ENCODE assay signal across 11 cellular contexts in the genomic region with DNA sequence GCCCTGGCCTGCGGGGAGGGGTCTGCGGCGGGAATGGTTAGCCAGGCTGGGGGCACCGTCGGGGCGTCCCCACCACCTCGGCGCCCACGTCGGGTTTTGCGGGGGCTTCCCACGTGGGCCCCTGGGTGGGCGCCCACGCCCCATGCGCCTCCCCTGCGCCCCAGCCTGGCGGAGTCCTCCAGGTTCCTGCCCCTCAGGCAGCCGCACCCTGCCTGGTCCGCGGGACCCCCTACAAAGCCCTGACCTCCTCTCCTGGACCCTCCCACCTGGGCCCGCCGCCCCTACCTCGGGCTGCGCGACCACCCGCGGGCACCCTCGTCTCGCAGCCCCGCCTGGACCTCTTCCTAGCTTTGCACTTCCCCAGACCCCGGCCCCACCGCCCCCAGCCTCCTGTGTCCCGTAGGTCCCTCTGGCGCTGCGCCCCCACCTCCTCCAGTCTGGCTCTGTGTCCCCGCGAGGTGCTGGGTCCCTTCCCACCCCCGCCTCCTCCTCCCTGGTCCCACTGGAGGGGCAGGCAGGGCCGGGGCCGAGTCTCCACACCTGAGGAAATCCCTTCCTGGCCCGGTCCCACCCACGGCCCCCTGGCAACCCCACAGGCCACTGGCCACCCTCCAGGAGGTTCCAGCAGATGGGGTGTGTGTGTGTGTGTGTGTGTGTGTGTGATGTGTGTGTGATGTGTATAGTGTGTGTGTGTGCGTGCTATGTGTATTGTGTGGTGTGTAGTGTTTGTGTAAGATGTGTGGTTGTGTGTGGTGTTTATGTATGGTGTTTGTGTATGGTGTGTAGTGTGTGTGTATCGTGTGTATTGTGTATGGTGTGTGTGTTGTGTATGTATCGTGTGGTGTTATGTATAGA. TPM values are rescaled to one million over a fixed set of nuclear protein-coding genes. Genes with fewer than 3 reads are reported as not detected.
A peak's percentile ranks its signal among the peaks of the same experiment; 100 is the strongest.
DNase-seq lines count a peak whose midpoint lies in the region; ATAC-seq, FAIRE-seq and TF ChIP-seq lines count a peak whose summit lies in the region.
"Had no signal": no experiment of that assay in that cellular context is flagged by ENCODE, and none has a peak within 500 bp of the region (broad histone marks: within the 10 kb centered on the region; RNA-seq: fewer than 3 reads in every experiment).

No MANE protein-coding gene starts in this region.

- H3K79me2 ChIP-seq in K562 (ENCODE audit: control insufficient read depth, insufficient read depth, low read length) = peaks cover 5% of the 10 kb centered on the region; the same call in 2 of the 3 replicates

- H2BK15ac ChIP-seq in mesenchymal stem cell (ENCODE audit: low read depth, poor library complexity, severe bottlenecking) = peak overlapping the region; percentile 85

- FAIRE-seq in K562 (lab: Jason Lieb, UNC) = no peak

- H2AK5ac ChIP-seq in mesenchymal stem cell (ENCODE audit: low read length, severe bottlenecking) = no peak overlapping the region

- H3K4me2 ChIP-seq in K562 (ENCODE audit: insufficient read depth, low read length) (peak overlapping the region; percentile 70; the same call in 1 of the 2 replicates), mesenchymal stem cell (ENCODE audit: low read length, poor library complexity, severe bottlenecking) (no peak overlapping the region)

- DNase-seq in activated CD4-positive, alpha-beta T cell treated with anti-CD3 and anti-CD28 coated beads for 4 hours = peak; percentile 41 to 44
- no peak for DNase-seq in activated CD4-positive, alpha-beta T cell treated with anti-CD3 and anti-CD28 coated beads, Interleukin-2, amount 10 ng/mL, durations not matched to agents 7 days and 5 days
- DNase-seq in K562 (ENCODE audit: extremely low read depth in 1 of 4, low spot score in 3 of 4) (peak in 2 of 4 experiments; percentile 11 to 22), mesenchymal stem cell (no peak), upper lobe of left lung (peak; percentile 31 to 83), NOMO-1 treated with DMSO at 0.1 percent for 48 hours (lab: John Stamatoyannopoulos, UW; ENCODE audit: unreplicated experiment) (no peak), cerebellar nuclear complex (lab: John Stamatoyannopoulos, UW) (no peak), LoVo (ENCODE audit: low spot score) (no peak)
- DNase-seq: KBM-7 had no signal

- no peak overlapping the region for H2AFZ ChIP-seq in K562 (ENCODE audit: low read depth, low read length)
- H2AFZ ChIP-seq in mesenchymal stem cell (ENCODE audit: low read depth, low read length) = no peak overlapping the region

- no peak overlapping the region for H2BK5ac ChIP-seq in mesenchymal stem cell (ENCODE audit: low read depth, low read length, poor library complexity, severe bottlenecking)

- in situ Hi-C loops in K562 (cut with MboI) = no loop called here

- 74% methylated on average over 6 of the region's 45 CpGs for WGBS in K562 (ENCODE audit: insufficient coverage, low coverage, missing lambda C conversion rate)
- 49% methylated on average over 38 of the region's 45 CpGs for WGBS in mesenchymal stem cell
- WGBS in upper lobe of left lung, 2 donors = 50 to 72% methylated on average over 25 to 27 of the region's 45 CpGs

- H3K9me3 ChIP-seq in K562 (replicated peaks; ENCODE audit: control insufficient read depth, insufficient read depth, low read depth, low read length) = no peaks in the 10 kb centered on the region
- no peaks in the 10 kb centered on the region for H3K9me3 ChIP-seq in mesenchymal stem cell (ENCODE audit: control insufficient read depth, low read length)
- H3K9me3 ChIP-seq in upper lobe of left lung = no peaks in the 10 kb centered on the region

- no peaks in the 10 kb centered on the region for H3K36me3 ChIP-seq in K562 (ENCODE audit: control insufficient read depth, insufficient read depth, low read length)
- H3K36me3 ChIP-seq in mesenchymal stem cell (ENCODE audit: control insufficient read depth in 1 of 2, insufficient read depth in 2 of 2, low read depth in 1 of 2, low read length in 2 of 2) = peaks cover 0 to 10% of the 10 kb centered on the region in 2 experiments
- no peaks in the 10 kb centered on the region for H3K36me3 ChIP-seq in upper lobe of left lung

- TF ChIP-seq CTCF in K562 (IDR thresholded peaks at IDR 0.05 in 2 of 3, conservative IDR thresholded peaks at IDR 0.05 in 1 of 3; ENCODE audit: insufficient read depth in 2 of 3, low read depth in 1 of 3, low read length in 3 of 3) (no peak), upper lobe of left lung (IDR thresholded peaks at IDR 0.05) (no peak)

- H3K9me3 Mint-ChIP-seq in activated CD4-positive, alpha-beta T cell treated with anti-CD3 and anti-CD28 coated beads, Interleukin-2, amount 10 ng/mL, durations not matched to agents 7 days and 5 days = no peaks in the 10 kb centered on the region

- intact Hi-C loops in K562 (cut with micrococcal nuclease) = loop anchor here (5.0 kb wide), 1 partner anchor 40 kb away; no protein-coding TSS in a partner anchor

- TF ChIP-seq RAD21 in K562 (CRISPR knock-in tag; conservative IDR thresholded peaks at IDR 0.05 in 1 of 2, IDR thresholded peaks at IDR 0.05 in 1 of 2) = no peak

- H3K79me1 ChIP-seq in mesenchymal stem cell (replicated peaks; ENCODE audit: low read length, poor library complexity, severe bottlenecking) = no peaks in the 10 kb centered on the region

- no peaks in the 10 kb centered on the region for H3K36me3 Mint-ChIP-seq in activated CD4-positive, alpha-beta T cell treated with anti-CD3 and anti-CD28 coated beads, Interleukin-2, amount 10 ng/mL, durations not matched to agents 7 days and 5 days (ENCODE audit: low read depth)

- CTCF ChIA-PET in activated CD4-positive, alpha-beta T cell treated with anti-CD3 and anti-CD28 coated beads, Interleukin-2, amount 10 ng/mL, durations not matched to agents 7 days and 5 days (lab: Charles Lee) = interaction anchor here (0.6 to 1.4 kb wide), 2 partner anchors 10 to 649 kb away, joined by 3 to 5 read pairs; no protein-coding TSS in a partner anchor
- CTCF ChIA-PET in K562 (lab: Yijun Ruan, JAX; ENCODE audit: low intra/inter-chr PET ratio) = no interaction called here

- peak overlapping the region; percentile 98 for H2BK120ac ChIP-seq in mesenchymal stem cell (ENCODE audit: low read depth, low read length)

- H3K27me3 ChIP-seq in K562 (ENCODE audit: control insufficient read depth in 2 of 2, insufficient read depth in 2 of 2, low read length in 2 of 2) (no peaks in the 10 kb centered on the region; a peak in 1 of 5 replicates), mesenchymal stem cell (ENCODE audit: control insufficient read depth in 1 of 2, insufficient read depth in 1 of 2, low read length in 2 of 2) (no peaks in the 10 kb centered on the region), upper lobe of left lung (no peaks in the 10 kb centered on the region)

- H3K4me1 ChIP-seq in K562 (replicated peaks in 1 of 2; ENCODE audit: control insufficient read depth in 2 of 2, insufficient read depth in 2 of 2, low read length in 2 of 2) (peaks cover 13 to 71% of the 10 kb centered on the region in 2 experiments), mesenchymal stem cell (ENCODE audit: control insufficient read depth, insufficient read depth, low read depth, low read length) (peaks cover 33% of the 10 kb centered on the region), upper lobe of left lung (peaks cover 35 to 59% (median 41%) of the 10 kb centered on the region in 4 donors)

- H3K23ac ChIP-seq in mesenchymal stem cell (ENCODE audit: low read length in 2 of 2) = no peak overlapping the region

- H3K27me3 Mint-ChIP-seq in activated CD4-positive, alpha-beta T cell treated with anti-CD3 and anti-CD28 coated beads, Interleukin-2, amount 10 ng/mL, durations not matched to agents 7 days and 5 days = no peaks in the 10 kb centered on the region

- no peak overlapping the region for H3K27ac Mint-ChIP-seq in activated CD4-positive, alpha-beta T cell treated with anti-CD3 and anti-CD28 coated beads, Interleukin-2, amount 10 ng/mL, durations not matched to agents 7 days and 5 days

- no peak overlapping the region for H3K4me3 Mint-ChIP-seq in activated CD4-positive, alpha-beta T cell treated with anti-CD3 and anti-CD28 coated beads, Interleukin-2, amount 10 ng/mL, durations not matched to agents 7 days and 5 days

- H2BK12ac ChIP-seq in mesenchymal stem cell (ENCODE audit: low read length in 2 of 2) = peak overlapping the region; percentile 33 to 89

- no peaks in the 10 kb centered on the region for H4K20me1 ChIP-seq in K562 (replicated peaks; ENCODE audit: control insufficient read depth, insufficient read depth, low read length)

- H3K9ac ChIP-seq in K562 (ENCODE audit: insufficient read depth in 1 of 2, low read depth in 2 of 2, low read length in 2 of 2) = peak overlapping the region; percentile 77 to 94; a peak in 3 of 4 replicates
- peak overlapping the region; percentile 83 for H3K9ac ChIP-seq in mesenchymal stem cell (ENCODE audit: low read length)

- no peak overlapping the region for H3K14ac ChIP-seq in mesenchymal stem cell (ENCODE audit: low read length in 2 of 2)

- H3K4me3 ChIP-seq in K562 = no peak overlapping the region
- H3K4me3 ChIP-seq in mesenchymal stem cell (ENCODE audit: insufficient read depth in 1 of 2, low read depth in 1 of 2, low read length in 2 of 2) = peak overlapping the region in 1 of 2 experiments; percentile 79
- peak overlapping the region in 3 of 4 donors; percentile 40 to 55 (median 51) for H3K4me3 ChIP-seq in upper lobe of left lung

- H3K27ac ChIP-seq in K562 (ENCODE audit: extremely low read depth, low read depth, low read length) = peak overlapping the region; percentile 90
- H3K27ac ChIP-seq in mesenchymal stem cell (ENCODE audit: low read length, poor library complexity, severe bottlenecking) = no peak overlapping the region
- peak overlapping the region in 2 of 4 donors; percentile 96 to 98 for H3K27ac ChIP-seq in upper lobe of left lung

- POLR2A ChIA-PET in activated CD4-positive, alpha-beta T cell treated with anti-CD3 and anti-CD28 coated beads, Interleukin-2, amount 10 ng/mL, durations not matched to agents 7 days and 5 days (lab: Charles Lee) = interaction anchor here (1.0 kb wide), 1 partner anchor 36 kb away, joined by 4 read pairs; no protein-coding TSS in a partner anchor
- POLR2A ChIA-PET in K562 (lab: Yijun Ruan, JAX) = interaction anchor here (1.7 to 2.0 kb wide), 2 partner anchors 10 to 13 kb away, joined by 5 to 9 read pairs; no protein-coding TSS in a partner anchor

- TF ChIP-seq EP300 in K562 (IDR thresholded peaks at IDR 0.05; ENCODE audit: low read length) (no peak), upper lobe of left lung (IDR thresholded peaks at IDR 0.05) (no peak)

- H4K91ac ChIP-seq in mesenchymal stem cell (ENCODE audit: low read length) = peak overlapping the region; percentile 96

- peaks cover 29% of the 10 kb centered on the region for H3K4me1 Mint-ChIP-seq in activated CD4-positive, alpha-beta T cell treated with anti-CD3 and anti-CD28 coated beads, Interleukin-2, amount 10 ng/mL, durations not matched to agents 7 days and 5 days

- BruUV-seq in K562 (replicated peaks; lab: Mats Ljungman, UMichigan) = no TSS peak

- peaks cover 4% of the 10 kb centered on the region for H3K9me1 ChIP-seq in K562 (ENCODE audit: control insufficient read depth, insufficient read depth, low read length)

- H3K18ac ChIP-seq in mesenchymal stem cell (ENCODE audit: low read depth in 1 of 2, low read length in 2 of 2) = peak overlapping the region in 1 of 2 experiments; percentile 81

- H3K4ac ChIP-seq in mesenchymal stem cell (ENCODE audit: low read depth in 1 of 2, low read length in 2 of 2) = peak overlapping the region; percentile 42 to 51

- H4K8ac ChIP-seq in mesenchymal stem cell (ENCODE audit: low read length) = peak overlapping the region; percentile 91

- no peak for TF ChIP-seq POLR2A in K562 (conservative IDR thresholded peaks at IDR 0.05)
- no peak for TF ChIP-seq POLR2A in upper lobe of left lung (IDR thresholded peaks at IDR 0.05)

- ATAC-seq in K562 (no peak), upper lobe of left lung (ENCODE audit: low FRiP score in 2 of 2) (no peak)

RNA-seq across cellular contexts. Expression of gene PIM3, which starts 11.8 kb away (rescaled TPM):
- total RNA-seq in activated CD4-positive, alpha-beta T cell treated with anti-CD3 and anti-CD28 coated beads, Interleukin-2, amount 10 ng/mL, durations not matched to agents 7 days and 5 days = 10 to 100 TPM; 39.7 to 44.7 TPM
- total RNA-seq in K562 (2011; cell fraction: chromatin; rRNA removed; ENCODE audit: low replicate concordance) = 8.4 and 19.1 TPM in 2 replicates
- 31.2 and 35.0 TPM in 2 replicates for total RNA-seq in K562 (2011; cell fraction: nucleolus; rRNA removed)
- total RNA-seq in K562 (2011; cell fraction: nucleoplasm; rRNA removed) = 9.8 and 13.2 TPM in 2 replicates
- total RNA-seq in K562 (2014; rRNA removed) = 37.0 and 41.1 TPM in 2 replicates
- 4.2 and 4.3 TPM in 2 replicates for total RNA-seq in K562 (2014; rRNA removed; fragmentation: Illumina TruSeq; extraction: Trizol)
- 11.9 and 13.8 TPM in 2 replicates for total RNA-seq in K562 (2015; rRNA removed; fragmentation: Illumina TruSeq; extraction: Trizol)
- total RNA-seq in K562 (2021) = 40.5 and 41.3 TPM in 2 replicates
- polyA plus RNA-seq in K562 (2011; rRNA removed) = 5.3 and 8.0 TPM in 2 replicates
- 13.4 and 28.9 TPM in 2 replicates for polyA plus RNA-seq in K562 (2011; cell fraction: cytosol; rRNA removed)
- 36.6 and 49.9 TPM in 2 replicates for polyA plus RNA-seq in K562 (2011; cell fraction: nucleus; rRNA removed)
- polyA plus RNA-seq in K562 (2012) = 18.0 and 35.9 TPM in 2 replicates
- 4.4 and 11.4 TPM in 2 replicates for polyA plus RNA-seq in K562 (2014; fragmentation: Illumina TruSeq; extraction: Trizol)
- under 1 TPM; 0.24 to 0.57 TPM for polyA plus RNA-seq in K562 (2014; fragmentation: Nextera tagmentation; extraction: Ambion mirVana)
- polyA plus RNA-seq in K562 (2014; rRNA removed) = 34.1 and 35.4 TPM in 2 replicates
- polyA minus RNA-seq in K562 (2011; rRNA and poly(A)+ RNA removed) = 0.99 and 1.4 TPM in 2 replicates
- 7.1 and 7.7 TPM in 2 replicates for polyA minus RNA-seq in K562 (2011; cell fraction: cytosol; rRNA and poly(A)+ RNA removed)
- 10.2 and 10.6 TPM in 2 replicates for polyA minus RNA-seq in K562 (2011; cell fraction: nucleus; rRNA and poly(A)+ RNA removed)
- polyA plus RNA-seq in mesenchymal stem cell (2013, experiment 1 of 2) = 18.5 TPM
- 17.6 TPM for polyA plus RNA-seq in mesenchymal stem cell (2013, experiment 2 of 2)
- total RNA-seq in upper lobe of left lung = 100 to 1,000 TPM; 131 to 246 (median 156) TPM

RNA-seq across cellular contexts. Expression of gene IL17REL, which starts 40.2 kb away (rescaled TPM):
- total RNA-seq in activated CD4-positive, alpha-beta T cell treated with anti-CD3 and anti-CD28 coated beads, Interleukin-2, amount 10 ng/mL, durations not matched to agents 7 days and 5 days = not detected
- total RNA-seq in K562 (2011; cell fraction: chromatin; rRNA removed; ENCODE audit: low replicate concordance) = 0.30 and 1.3 TPM in 2 replicates
- 0.53 and 0.83 TPM in 2 replicates for total RNA-seq in K562 (2011; cell fraction: nucleolus; rRNA removed)
- total RNA-seq in K562 (2011; cell fraction: nucleoplasm; rRNA removed) = 0.66 and 0.76 TPM in 2 replicates
- total RNA-seq in K562 (2014; rRNA removed) (0.05 and 0.29 TPM in 2 replicates), K562 (2014; rRNA removed; fragmentation: Illumina TruSeq; extraction: Trizol) (not detected in 2 replicates), K562 (2015; rRNA removed; fragmentation: Illumina TruSeq; extraction: Trizol) (0.11 and 0.15 TPM in 2 replicates), K562 (2021) (0.22 and 0.42 TPM in 2 replicates), upper lobe of left lung (under 1 TPM in 1 of 6 donors, not detected in 5; 0.06 TPM)
- polyA plus RNA-seq in K562 (2011; rRNA removed) (0.05 and 0.06 TPM in 2 replicates), K562 (2014; fragmentation: Illumina TruSeq; extraction: Trizol) (0.08 TPM in 1 of 2 replicates, not detected in the other), K562 (2014; fragmentation: Nextera tagmentation; extraction: Ambion mirVana) (not detected), K562 (2014; rRNA removed) (0.08 and 0.11 TPM in 2 replicates)
- polyA plus RNA-seq in K562 (2011; cell fraction: cytosol; rRNA removed) = 0.03 and 0.16 TPM in 2 replicates
- 0.25 and 0.57 TPM in 2 replicates for polyA plus RNA-seq in K562 (2011; cell fraction: nucleus; rRNA removed)
- polyA plus RNA-seq in K562 (2012) = 0.17 and 0.18 TPM in 2 replicates
- polyA minus RNA-seq in K562 (2011; rRNA and poly(A)+ RNA removed) = not detected in 2 replicates
- polyA minus RNA-seq in K562 (2011; cell fraction: cytosol; rRNA and poly(A)+ RNA removed) = not detected in 2 replicates
- 0.54 and 0.56 TPM in 2 replicates for polyA minus RNA-seq in K562 (2011; cell fraction: nucleus; rRNA and poly(A)+ RNA removed)
- 0.06 TPM for polyA plus RNA-seq in mesenchymal stem cell (2013, experiment 1 of 2)
- polyA plus RNA-seq in mesenchymal stem cell (2013, experiment 2 of 2) = 0.08 TPM
- total RNA-seq: dermis microvascular lymphatic vessel endothelial cell had no signal
- polyA plus RNA-seq: liver had no signal

RNA-seq across cellular contexts. Expression of gene CRELD2, which starts 54.0 kb away (rescaled TPM):
- total RNA-seq in activated CD4-positive, alpha-beta T cell treated with anti-CD3 and anti-CD28 coated beads, Interleukin-2, amount 10 ng/mL, durations not matched to agents 7 days and 5 days = 10 to 100 TPM; 42.4 to 47.9 TPM
- 25.0 and 46.1 TPM in 2 replicates for total RNA-seq in K562 (2011; cell fraction: chromatin; rRNA removed; ENCODE audit: low replicate concordance)
- total RNA-seq in K562 (2011; cell fraction: nucleolus; rRNA removed) = 45.8 and 49.4 TPM in 2 replicates
- total RNA-seq in K562 (2011; cell fraction: nucleoplasm; rRNA removed) = 32.0 and 37.3 TPM in 2 replicates
- total RNA-seq in K562 (2014; rRNA removed) (25.3 and 33.2 TPM in 2 replicates), K562 (2014; rRNA removed; fragmentation: Illumina TruSeq; extraction: Trizol) (4.9 and 6.3 TPM in 2 replicates), K562 (2015; rRNA removed; fragmentation: Illumina TruSeq; extraction: Trizol) (10.1 and 10.7 TPM in 2 replicates), K562 (2021) (19.5 and 19.8 TPM in 2 replicates), upper lobe of left lung (10 to 100 TPM; 31.2 to 72.6 (median 46.9) TPM)
- polyA plus RNA-seq in K562 (2011; rRNA removed) (8.8 and 12.4 TPM in 2 replicates), K562 (2014; fragmentation: Illumina TruSeq; extraction: Trizol) (6.3 and 9.3 TPM in 2 replicates), K562 (2014; fragmentation: Nextera tagmentation; extraction: Ambion mirVana) (1 to 10 TPM in 1 of 2 experiments, under 1 TPM in 1; 0.96 to 1.5 TPM), K562 (2014; rRNA removed) (19.9 and 22.4 TPM in 2 replicates)
- polyA plus RNA-seq in K562 (2011; cell fraction: cytosol; rRNA removed) = 12.4 and 16.3 TPM in 2 replicates
- polyA plus RNA-seq in K562 (2011; cell fraction: nucleus; rRNA removed) = 34.7 and 37.7 TPM in 2 replicates
- polyA plus RNA-seq in K562 (2012) = 18.1 and 28.6 TPM in 2 replicates
- polyA minus RNA-seq in K562 (2011; rRNA and poly(A)+ RNA removed) = 2.1 and 2.4 TPM in 2 replicates
- polyA minus RNA-seq in K562 (2011; cell fraction: cytosol; rRNA and poly(A)+ RNA removed) = 5.1 and 6.0 TPM in 2 replicates
- 5.1 and 5.8 TPM in 2 replicates for polyA minus RNA-seq in K562 (2011; cell fraction: nucleus; rRNA and poly(A)+ RNA removed)
- polyA plus RNA-seq in mesenchymal stem cell (2013, experiment 1 of 2) = 37.9 TPM
- polyA plus RNA-seq in mesenchymal stem cell (2013, experiment 2 of 2) = 35.8 TPM

RNA-seq across cellular contexts. Expression of gene ALG12, which starts 54.2 kb away (rescaled TPM):
- 10 to 100 TPM; 21.4 to 28.5 TPM for total RNA-seq in activated CD4-positive, alpha-beta T cell treated with anti-CD3 and anti-CD28 coated beads, Interleukin-2, amount 10 ng/mL, durations not matched to agents 7 days and 5 days
- 6.2 and 18.5 TPM in 2 replicates for total RNA-seq in K562 (2011; cell fraction: chromatin; rRNA removed; ENCODE audit: low replicate concordance)
- total RNA-seq in K562 (2011; cell fraction: nucleolus; rRNA removed) = 20.3 and 21.8 TPM in 2 replicates
- total RNA-seq in K562 (2011; cell fraction: nucleoplasm; rRNA removed) = 13.6 and 15.7 TPM in 2 replicates
- total RNA-seq in K562 (2014; rRNA removed) (3.4 and 5.8 TPM in 2 replicates), K562 (2014; rRNA removed; fragmentation: Illumina TruSeq; extraction: Trizol) (0.83 and 2.0 TPM in 2 replicates), K562 (2015; rRNA removed; fragmentation: Illumina TruSeq; extraction: Trizol) (3.7 and 3.8 TPM in 2 replicates), K562 (2021) (8.5 and 11.0 TPM in 2 replicates), upper lobe of left lung (10 to 100 TPM; 14.2 to 32.5 (median 22.3) TPM)
- polyA plus RNA-seq in K562 (2011; rRNA removed) (2.6 and 3.9 TPM in 2 replicates), K562 (2014; fragmentation: Illumina TruSeq; extraction: Trizol) (4.0 and 7.3 TPM in 2 replicates), K562 (2014; fragmentation: Nextera tagmentation; extraction: Ambion mirVana) (under 1 TPM; 0.20 to 0.62 TPM), K562 (2014; rRNA removed) (4.9 and 5.8 TPM in 2 replicates)
- polyA plus RNA-seq in K562 (2011; cell fraction: cytosol; rRNA removed) = 2.9 and 4.5 TPM in 2 replicates
- polyA plus RNA-seq in K562 (2011; cell fraction: nucleus; rRNA removed) = 14.0 and 20.4 TPM in 2 replicates
- 8.3 and 9.5 TPM in 2 replicates for polyA plus RNA-seq in K562 (2012)
- 2.2 and 3.7 TPM in 2 replicates for polyA minus RNA-seq in K562 (2011; rRNA and poly(A)+ RNA removed)
- polyA minus RNA-seq in K562 (2011; cell fraction: cytosol; rRNA and poly(A)+ RNA removed) = 3.6 and 3.7 TPM in 2 replicates
- polyA minus RNA-seq in K562 (2011; cell fraction: nucleus; rRNA and poly(A)+ RNA removed) = 1.4 and 2.8 TPM in 2 replicates
- 20.9 TPM for polyA plus RNA-seq in mesenchymal stem cell (2013, experiment 1 of 2)
- 21.2 TPM for polyA plus RNA-seq in mesenchymal stem cell (2013, experiment 2 of 2)

Comparison
In these comparisons a context has a peak if more than half of its experiments do, and no peak if none do; other contexts are left out.
1. DNase-seq: peak in activated CD4-positive, alpha-beta T cell treated with anti-CD3 and anti-CD28 coated beads for 4 hours (2 of 2) and upper lobe of left lung (2 of 2); none in activated CD4-positive, alpha-beta T cell treated with anti-CD3 and anti-CD28 coated beads, Interleukin-2, amount 10 ng/mL, durations not matched to agents 7 days and 5 days (single experiment), mesenchymal stem cell (single experiment), NOMO-1 treated with DMSO at 0.1 percent for 48 hours (single experiment), cerebellar nuclear complex (0 of 2) and LoVo (single experiment).